17 cellular contexts compared by ENCODE assay signal in the genomic region with DNA sequence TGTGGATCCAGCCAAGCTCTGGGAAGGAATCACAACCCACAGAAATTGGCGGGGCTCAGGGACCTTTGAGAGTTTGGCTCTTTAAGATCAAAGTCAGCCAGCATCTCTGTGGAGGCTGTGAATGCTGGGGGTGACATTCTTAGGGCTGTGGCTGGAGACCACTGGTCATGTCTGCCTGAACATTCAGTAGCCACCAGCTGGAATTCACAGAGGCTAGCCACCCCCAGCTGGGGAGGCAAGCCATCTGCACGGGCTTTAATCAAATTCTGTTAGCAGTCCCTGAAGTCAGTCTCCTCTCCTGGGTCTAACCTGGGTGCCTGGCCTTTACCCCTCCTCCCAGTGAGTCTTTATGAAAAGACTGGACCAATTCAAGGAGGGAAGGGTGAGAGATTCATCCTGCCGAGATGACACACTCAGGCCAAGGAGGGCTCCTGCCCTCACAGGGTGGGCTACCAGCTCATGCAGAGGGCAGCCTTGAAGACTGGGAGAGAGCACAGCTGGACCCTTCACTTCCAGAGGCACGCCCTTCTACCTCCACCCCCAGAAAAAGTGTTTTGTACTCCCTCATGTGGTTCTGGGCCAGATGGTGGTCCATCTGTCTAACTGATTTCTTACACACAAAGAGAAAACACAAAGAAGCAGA.
A peak's percentile ranks its signal among the peaks of the same experiment; 100 is the strongest.
DNase-seq lines count a peak whose midpoint lies in the region; TF ChIP-seq lines count a peak whose summit lies in the region.
"Had no signal": no experiment of that assay in that cellular context is flagged by ENCODE, and none has a peak within 500 bp of the region (broad histone marks: within the 10 kb centered on the region; RNA-seq: fewer than 3 reads in every experiment).

No MANE protein-coding gene starts in this region.

- H4K91ac ChIP-seq in neuronal stem cell (ENCODE audit: low read depth, low read length, poor library complexity) = no peak overlapping the region

- H3K9ac ChIP-seq in neuronal stem cell (ENCODE audit: low read depth, low read length, poor library complexity) = no peak overlapping the region

- H3K79me1 ChIP-seq in neuronal stem cell (ENCODE audit: low read depth, low read length) = no peaks in the 10 kb centered on the region

- H3K9me3 ChIP-seq in WERI-Rb-1 (ENCODE audit: severe bottlenecking) (no peaks in the 10 kb centered on the region), neuronal stem cell (replicated peaks in 1 of 2; ENCODE audit: control insufficient read depth in 2 of 2, insufficient read depth in 1 of 2, low read depth in 1 of 2, low read length in 2 of 2) (no peaks in the 10 kb centered on the region)
- H3K9me3 ChIP-seq: SJCRH30 had no signal

- TF ChIP-seq CTCF in WERI-Rb-1 (IDR thresholded peaks at IDR 0.05; ENCODE audit: low read depth, low read length) = no peak

- DNase-seq in DMS 273 treated with DMSO at 0.1 percent for 48 hours (lab: John Stamatoyannopoulos, UW) = peak; percentile 99
- peak; percentile 29 for DNase-seq in NCI-H1694 treated with DMSO at 0.1 percent for 48 hours (lab: John Stamatoyannopoulos, UW)
- DNase-seq in WERI-Rb-1 = peak; percentile 76
- no peak for DNase-seq in neuronal stem cell (ENCODE audit: low spot score)
- no peak for DNase-seq in NCI-H2081 (lab: John Stamatoyannopoulos, UW)
- DNase-seq in activated T-cell treated with anti-CD3 and anti-CD28 coated beads, Interleukin-2, amount 50 U/mL, for 1 hour = no peak
- DNase-seq in middle frontal gyrus (ENCODE audit: extremely low spot score, low spot score) = no peak
- DNase-seq in substantia nigra (lab: John Stamatoyannopoulos, UW) = no peak
- DNase-seq: ACHN, AML-193, COR-L47, H9, NCI-H2029, NCI-H2227 treated with DMSO at 0.1 percent for 48 hours, NCI-H526, PC-9, SJCRH30 had no signal

- H3K4me3 ChIP-seq in WERI-Rb-1 (ENCODE audit: low read depth, low read length) (peak overlapping the region; percentile 8), neuronal stem cell (ENCODE audit: low read length in 2 of 2) (no peak overlapping the region)
- H3K4me3 ChIP-seq: PC-9, SJCRH30 had no signal

- no CpG with 5 or more reads among the region's 4 CpGs for WGBS in neuronal stem cell (ENCODE audit: extremely low coverage in 2 of 2, insufficient read length in 2 of 2, insufficient replicate concordance in 1 of 2), 2 donors

- H3K14ac ChIP-seq in neuronal stem cell (ENCODE audit: low read length) = no peak overlapping the region

- peaks cover 0 to 2% of the 10 kb centered on the region in 2 donors for H3K4me1 ChIP-seq in neuronal stem cell (ENCODE audit: control insufficient read depth in 2 of 2, insufficient read depth in 1 of 2, low read depth in 1 of 2, low read length in 2 of 2)
- H3K4me1 ChIP-seq: SJCRH30 had no signal

- H2AFZ ChIP-seq in neuronal stem cell (ENCODE audit: low read length) = peak overlapping the region; percentile 18
- H2AFZ ChIP-seq: PC-9 had no signal

- no peak overlapping the region for H2BK5ac ChIP-seq in neuronal stem cell (ENCODE audit: low read length)

- H3K36me3 ChIP-seq in WERI-Rb-1 (peaks cover 30% of the 10 kb centered on the region), neuronal stem cell (replicated peaks in 1 of 2; ENCODE audit: control insufficient read depth in 2 of 2, insufficient read depth in 2 of 2, low read length in 2 of 2) (no peaks in the 10 kb centered on the region)
- H3K36me3 ChIP-seq: SJCRH30 had no signal

- no peak overlapping the region for H3K4me2 ChIP-seq in neuronal stem cell (ENCODE audit: insufficient read depth, low read length, poor library complexity, severe bottlenecking)
- H3K4me2 ChIP-seq: PC-9 had no signal

- H3K27me3 ChIP-seq in WERI-Rb-1 (ENCODE audit: insufficient read depth, low read depth, severe bottlenecking) (no peaks in the 10 kb centered on the region), neuronal stem cell (ENCODE audit: control insufficient read depth in 3 of 3, insufficient read depth in 3 of 3, low read depth in 1 of 3, low read length in 3 of 3) (no peaks in the 10 kb centered on the region)

- H3K27ac ChIP-seq in WERI-Rb-1 (peak overlapping the region; percentile 96), neuronal stem cell (replicated peaks; ENCODE audit: low read length) (no peak overlapping the region), substantia nigra (ENCODE audit: low read depth, low read length, poor library complexity, severe bottlenecking) (no peak overlapping the region)
- H3K27ac ChIP-seq: PC-9, SJCRH30 had no signal

- no peak overlapping the region for H3K23ac ChIP-seq in neuronal stem cell (ENCODE audit: low read depth, low read length, poor library complexity)

- H2BK12ac ChIP-seq in neuronal stem cell (ENCODE audit: low read length) = no peak overlapping the region

- H2BK15ac ChIP-seq in neuronal stem cell (ENCODE audit: low read length) = no peak overlapping the region

- H3K18ac ChIP-seq in neuronal stem cell (ENCODE audit: low read length) = no peak overlapping the region

- H3K4ac ChIP-seq in neuronal stem cell (ENCODE audit: low read length) = no peak overlapping the region

- H4K8ac ChIP-seq in neuronal stem cell (ENCODE audit: low read depth, low read length) = no peak overlapping the region

- no peak overlapping the region for H2BK120ac ChIP-seq in neuronal stem cell (ENCODE audit: low read depth, low read length)

- no peak overlapping the region for H2AK5ac ChIP-seq in neuronal stem cell (ENCODE audit: low read depth, low read length)

Comparison
In these comparisons a context has a peak if more than half of its experiments do, and no peak if none do; other contexts are left out.
1. DNase-seq: peak in DMS 273 treated with DMSO at 0.1 percent for 48 hours (single experiment), NCI-H1694 treated with DMSO at 0.1 percent for 48 hours (single experiment) and WERI-Rb-1 (single experiment); none in neuronal stem cell (single experiment), NCI-H2081 (0 of 2), activated T-cell treated with anti-CD3 and anti-CD28 coated beads, Interleukin-2, amount 50 U/mL, for 1 hour (single experiment), middle frontal gyrus (single experiment) and substantia nigra (0 of 49).